1 cellular context compared by ENCODE assay signal in the genomic region with DNA sequence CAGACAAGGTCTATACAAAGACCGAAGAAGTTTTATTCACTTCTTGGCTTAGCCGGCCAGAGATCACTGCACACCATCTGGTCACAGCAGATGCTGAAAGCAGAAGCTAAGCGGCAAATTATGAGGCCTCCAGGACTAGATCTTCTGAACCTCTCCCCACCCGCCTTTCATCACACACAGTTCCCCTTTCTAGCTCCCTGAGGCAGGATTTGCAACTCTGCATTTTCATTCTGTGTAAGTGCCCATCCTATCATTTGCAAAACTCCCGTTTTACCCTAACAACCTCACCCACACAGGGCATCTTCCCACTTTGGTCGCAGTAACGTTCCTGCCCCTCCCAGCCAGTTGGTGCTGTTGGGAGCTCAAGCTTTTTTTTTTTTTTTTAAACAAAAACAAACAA.
TF ChIP-seq lines count a peak whose summit lies in the region.

No MANE protein-coding gene starts in this region.

TF ChIP-seq in K562, 482 proteins besides CTCF, POLR2A, EP300 and RAD21 (continued from another document and continues in another):
- TF ChIP-seq, protein P1, sequence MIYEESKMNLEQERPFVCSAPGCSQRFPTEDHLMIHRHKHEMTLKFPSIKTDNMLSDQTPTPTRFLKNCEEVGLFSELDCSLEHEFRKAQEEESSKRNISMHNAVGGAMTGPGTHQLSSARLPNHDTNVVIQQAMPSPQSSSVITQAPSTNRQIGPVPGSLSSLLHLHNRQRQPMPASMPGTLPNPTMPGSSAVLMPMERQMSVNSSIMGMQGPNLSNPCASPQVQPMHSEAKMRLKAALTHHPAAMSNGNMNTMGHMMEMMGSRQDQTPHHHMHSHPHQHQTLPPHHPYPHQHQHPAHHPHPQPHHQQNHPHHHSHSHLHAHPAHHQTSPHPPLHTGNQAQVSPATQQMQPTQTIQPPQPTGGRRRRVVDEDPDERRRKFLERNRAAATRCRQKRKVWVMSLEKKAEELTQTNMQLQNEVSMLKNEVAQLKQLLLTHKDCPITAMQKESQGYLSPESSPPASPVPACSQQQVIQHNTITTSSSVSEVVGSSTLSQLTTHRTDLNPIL (CRISPR knock-in tag; IDR thresholded peaks at IDR 0.05): no peak
- TF ChIP-seq NFXL1 (CRISPR knock-in tag; IDR thresholded peaks at IDR 0.05) (no peak), MYC (IDR thresholded peaks at IDR 0.05; ENCODE audit: low read depth, low read length) (no peak), MYC (CRISPR knock-in tag; IDR thresholded peaks at IDR 0.05; ENCODE audit: borderline replicate concordance, low read depth) (no peak), CREBBP (IDR thresholded peaks at IDR 0.05; ENCODE audit: low read depth, low read length) (no peak), RBM14 (IDR thresholded peaks at IDR 0.05; ENCODE audit: borderline replicate concordance, insufficient read depth, low read depth, low read length) (no peak), DMBX1 (CRISPR knock-in tag; IDR thresholded peaks at IDR 0.05; ENCODE audit: borderline replicate concordance) (no peak), C11orf30 (IDR thresholded peaks at IDR 0.05; ENCODE audit: low read depth) (peak; percentile 96), MIER1 (IDR thresholded peaks at IDR 0.05; ENCODE audit: low read depth) (no peak), KLF13 (tag; IDR thresholded peaks at IDR 0.05; ENCODE audit: borderline replicate concordance, low read depth) (no peak), HNRNPL (IDR thresholded peaks at IDR 0.05; ENCODE audit: low read depth, low read length) (no peak), RHOXF2B (CRISPR knock-in tag; conservative IDR thresholded peaks at IDR 0.05) (no peak), SETDB1 (IDR thresholded peaks at IDR 0.05; ENCODE audit: low read length) (no peak), TAF9B (IDR thresholded peaks at IDR 0.05; ENCODE audit: partially characterized antibody) (no peak), HLTF (IDR thresholded peaks at IDR 0.05) (no peak), ZNF57 (CRISPR knock-in tag; IDR thresholded peaks at IDR 0.05) (no peak), HOXB6 (CRISPR knock-in tag; IDR thresholded peaks at IDR 0.05; ENCODE audit: borderline replicate concordance) (no peak), SIN3B (IDR thresholded peaks at IDR 0.05; ENCODE audit: low read depth) (no peak), ZNF263 (CRISPR knock-in tag; IDR thresholded peaks at IDR 0.05; ENCODE audit: borderline replicate concordance) (no peak), HMGN3 (IDR thresholded peaks at IDR 0.05; ENCODE audit: borderline replicate concordance, extremely low read depth, insufficient read length, low read depth, low read length) (no peak), CEBPB (tag; IDR thresholded peaks at IDR 0.05) (peak; percentile 51; the same call in 1 of the 2 replicates), TGIF2 (CRISPR knock-in tag; IDR thresholded peaks at IDR 0.05) (no peak), SREBF2 (CRISPR knock-in tag; IDR thresholded peaks at IDR 0.05) (no peak), JUN (IDR thresholded peaks at IDR 0.05; ENCODE audit: borderline replicate concordance, low read depth, low read length) (no peak), JUN (CRISPR knock-in tag; IDR thresholded peaks at IDR 0.05; ENCODE audit: borderline replicate concordance) (no peak), MAFF (IDR thresholded peaks at IDR 0.05; ENCODE audit: low read length) (peak; percentile 71), MXI1 (IDR thresholded peaks at IDR 0.05; ENCODE audit: low read depth, low read length) (no peak), HCFC1 (IDR thresholded peaks at IDR 0.05; ENCODE audit: low read depth, low read length) (no peak), ELF4 (CRISPR knock-in tag; IDR thresholded peaks at IDR 0.05) (no peak), CBX5 (IDR thresholded peaks at IDR 0.05; ENCODE audit: borderline replicate concordance, low read depth) (no peak), PPARD (CRISPR knock-in tag; IDR thresholded peaks at IDR 0.05) (no peak), KAT7 (CRISPR knock-in tag; IDR thresholded peaks at IDR 0.05; ENCODE audit: borderline replicate concordance) (no peak), ZNF239 (CRISPR knock-in tag; IDR thresholded peaks at IDR 0.05) (no peak), GATAD2B (IDR thresholded peaks at IDR 0.05; ENCODE audit: borderline replicate concordance) (0 out of 2 replicates have a peak, but pooled peaks have one; percentile 25), POLR2AphosphoS5 (IDR thresholded peaks at IDR 0.05; ENCODE audit: control insufficient read depth, insufficient read depth, low read depth, low read length) (peak; percentile 56; the same call in 1 of the 2 replicates), EP400 (IDR thresholded peaks at IDR 0.05) (peak; percentile 37; the same call in 1 of the 2 replicates), FOXJ2 (tag; IDR thresholded peaks at IDR 0.05) (no peak), CC2D1A (IDR thresholded peaks at IDR 0.05) (peak; percentile 54; the same call in 1 of the 2 replicates), ZNF41 (CRISPR knock-in tag; conservative IDR thresholded peaks at IDR 0.05) (no peak), SRSF1 (IDR thresholded peaks at IDR 0.05; ENCODE audit: low read depth, low read length) (no peak), ZNF175 (CRISPR knock-in tag; IDR thresholded peaks at IDR 0.05; ENCODE audit: low read depth) (no peak), OTX1 (CRISPR knock-in tag; IDR thresholded peaks at IDR 0.05) (no peak), NBN (IDR thresholded peaks at IDR 0.05; ENCODE audit: low read depth) (peak; percentile 63; the same call in 1 of the 2 replicates), ZKSCAN1 (IDR thresholded peaks at IDR 0.05; ENCODE audit: low read depth, low read length) (no peak), TAL1 (IDR thresholded peaks at IDR 0.05) (peak; percentile 65), PHB2 (IDR thresholded peaks at IDR 0.05; ENCODE audit: low read depth) (no peak), TEAD1 (CRISPR knock-in tag; IDR thresholded peaks at IDR 0.05) (no peak)
- TF ChIP-seq, protein P2, sequence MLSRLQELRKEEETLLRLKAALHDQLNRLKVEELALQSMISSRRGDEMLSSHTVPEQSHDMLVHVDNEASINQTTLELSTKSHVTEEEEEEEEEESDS (CRISPR knock-in tag; IDR thresholded peaks at IDR 0.05): no peak
- TF ChIP-seq, protein P3, sequence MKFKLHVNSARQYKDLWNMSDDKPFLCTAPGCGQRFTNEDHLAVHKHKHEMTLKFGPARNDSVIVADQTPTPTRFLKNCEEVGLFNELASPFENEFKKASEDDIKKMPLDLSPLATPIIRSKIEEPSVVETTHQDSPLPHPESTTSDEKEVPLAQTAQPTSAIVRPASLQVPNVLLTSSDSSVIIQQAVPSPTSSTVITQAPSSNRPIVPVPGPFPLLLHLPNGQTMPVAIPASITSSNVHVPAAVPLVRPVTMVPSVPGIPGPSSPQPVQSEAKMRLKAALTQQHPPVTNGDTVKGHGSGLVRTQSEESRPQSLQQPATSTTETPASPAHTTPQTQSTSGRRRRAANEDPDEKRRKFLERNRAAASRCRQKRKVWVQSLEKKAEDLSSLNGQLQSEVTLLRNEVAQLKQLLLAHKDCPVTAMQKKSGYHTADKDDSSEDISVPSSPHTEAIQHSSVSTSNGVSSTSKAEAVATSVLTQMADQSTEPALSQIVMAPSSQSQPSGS (CRISPR knock-in tag; IDR thresholded peaks at IDR 0.05): no peak
- TF ChIP-seq, protein P4, sequence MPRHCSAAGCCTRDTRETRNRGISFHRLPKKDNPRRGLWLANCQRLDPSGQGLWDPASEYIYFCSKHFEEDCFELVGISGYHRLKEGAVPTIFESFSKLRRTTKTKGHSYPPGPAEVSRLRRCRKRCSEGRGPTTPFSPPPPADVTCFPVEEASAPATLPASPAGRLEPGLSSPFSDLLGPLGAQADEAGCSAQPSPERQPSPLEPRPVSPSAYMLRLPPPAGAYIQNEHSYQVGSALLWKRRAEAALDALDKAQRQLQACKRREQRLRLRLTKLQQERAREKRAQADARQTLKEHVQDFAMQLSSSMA (CRISPR knock-in tag; IDR thresholded peaks at IDR 0.05): no peak
- TF ChIP-seq, protein P5, sequence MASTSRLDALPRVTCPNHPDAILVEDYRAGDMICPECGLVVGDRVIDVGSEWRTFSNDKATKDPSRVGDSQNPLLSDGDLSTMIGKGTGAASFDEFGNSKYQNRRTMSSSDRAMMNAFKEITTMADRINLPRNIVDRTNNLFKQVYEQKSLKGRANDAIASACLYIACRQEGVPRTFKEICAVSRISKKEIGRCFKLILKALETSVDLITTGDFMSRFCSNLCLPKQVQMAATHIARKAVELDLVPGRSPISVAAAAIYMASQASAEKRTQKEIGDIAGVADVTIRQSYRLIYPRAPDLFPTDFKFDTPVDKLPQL (IDR thresholded peaks at IDR 0.05; ENCODE audit: extremely low read depth, insufficient read length): no peak
- TF ChIP-seq, protein P6, sequence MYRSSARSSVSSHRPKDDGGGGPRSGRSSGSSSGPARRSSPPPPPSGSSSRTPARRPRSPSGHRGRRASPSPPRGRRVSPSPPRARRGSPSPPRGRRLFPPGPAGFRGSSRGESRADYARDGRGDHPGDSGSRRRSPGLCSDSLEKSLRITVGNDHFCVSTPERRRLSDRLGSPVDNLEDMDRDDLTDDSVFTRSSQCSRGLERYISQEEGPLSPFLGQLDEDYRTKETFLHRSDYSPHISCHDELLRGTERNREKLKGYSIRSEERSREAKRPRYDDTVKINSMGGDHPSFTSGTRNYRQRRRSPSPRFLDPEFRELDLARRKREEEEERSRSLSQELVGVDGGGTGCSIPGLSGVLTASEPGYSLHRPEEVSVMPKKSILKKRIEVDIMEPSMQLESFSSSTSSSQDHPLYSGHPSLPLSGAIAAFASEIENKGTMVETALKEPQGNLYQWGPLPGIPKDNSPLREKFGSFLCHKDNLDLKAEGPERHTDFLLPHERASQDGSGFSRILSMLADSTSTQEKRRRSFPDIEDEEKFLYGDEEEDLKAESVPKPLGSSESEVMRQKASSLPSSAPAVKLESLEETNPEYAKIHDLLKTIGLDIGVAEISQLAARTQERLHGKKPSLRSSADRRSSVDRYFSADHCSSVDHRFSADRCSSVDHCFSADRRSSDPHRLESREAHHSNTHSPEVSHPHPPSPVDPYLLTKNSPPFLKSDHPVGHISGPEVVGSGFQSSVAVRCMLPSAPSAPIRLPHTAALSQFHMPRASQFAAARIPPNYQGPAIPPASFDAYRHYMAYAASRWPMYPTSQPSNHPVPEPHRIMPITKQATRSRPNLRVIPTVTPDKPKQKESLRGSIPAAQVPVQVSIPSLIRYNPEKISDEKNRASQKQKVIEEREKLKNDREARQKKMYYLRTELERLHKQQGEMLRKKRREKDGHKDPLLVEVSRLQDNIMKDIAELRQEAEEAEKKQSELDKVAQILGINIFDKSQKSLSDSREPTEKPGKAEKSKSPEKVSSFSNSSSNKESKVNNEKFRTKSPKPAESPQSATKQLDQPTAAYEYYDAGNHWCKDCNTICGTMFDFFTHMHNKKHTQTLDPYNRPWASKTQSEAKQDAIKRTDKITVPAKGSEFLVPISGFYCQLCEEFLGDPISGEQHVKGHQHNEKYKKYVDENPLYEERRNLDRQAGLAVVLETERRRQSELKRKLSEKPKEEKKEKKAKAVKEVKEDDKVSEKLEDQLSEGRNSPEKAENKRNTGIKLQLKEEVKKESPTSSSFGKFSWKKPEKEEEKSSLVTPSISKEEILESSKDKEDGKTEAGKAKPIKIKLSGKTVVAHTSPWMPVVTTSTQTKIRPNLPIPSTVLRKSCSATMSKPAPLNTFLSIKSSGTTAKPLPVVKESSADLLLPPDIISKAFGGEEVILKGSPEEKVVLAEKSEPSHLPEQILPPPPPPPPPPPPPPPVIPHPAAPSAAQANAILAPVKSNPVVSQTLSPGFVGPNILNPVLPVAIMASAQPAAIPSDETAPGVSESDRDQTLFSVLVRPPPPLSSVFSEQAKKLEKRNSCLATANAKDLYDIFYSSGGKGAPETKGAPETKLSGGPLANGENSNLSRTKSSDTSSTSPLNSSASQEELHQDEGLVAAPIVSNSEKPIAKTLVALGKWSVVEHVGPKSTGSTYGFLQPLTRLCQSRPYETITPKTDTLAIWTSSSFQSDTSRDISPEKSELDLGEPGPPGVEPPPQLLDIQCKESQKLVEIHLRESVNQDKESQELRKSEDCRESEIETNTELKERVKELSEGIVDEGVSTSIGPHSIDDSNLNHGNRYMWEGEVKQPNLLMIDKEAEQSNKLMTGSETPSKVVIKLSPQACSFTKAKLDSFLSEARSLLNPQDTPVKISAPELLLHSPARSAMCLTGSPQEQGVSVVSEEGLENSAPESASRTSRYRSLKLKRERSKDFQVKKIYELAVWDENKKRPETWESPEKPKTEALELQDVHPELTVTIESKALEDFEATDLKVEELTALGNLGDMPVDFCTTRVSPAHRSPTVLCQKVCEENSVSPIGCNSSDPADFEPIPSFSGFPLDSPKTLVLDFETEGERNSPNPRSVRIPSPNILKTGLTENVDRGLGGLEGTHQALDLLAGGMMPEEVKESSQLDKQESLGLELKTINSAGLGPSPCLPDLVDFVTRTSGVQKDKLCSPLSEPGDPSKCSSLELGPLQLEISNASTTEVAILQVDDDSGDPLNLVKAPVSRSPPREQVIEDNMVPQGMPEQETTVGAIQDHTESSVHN (IDR thresholded peaks at IDR 0.05; ENCODE audit: borderline replicate concordance in 1 of 2, low read depth in 1 of 2): no peak
- TF ChIP-seq, protein P7, sequence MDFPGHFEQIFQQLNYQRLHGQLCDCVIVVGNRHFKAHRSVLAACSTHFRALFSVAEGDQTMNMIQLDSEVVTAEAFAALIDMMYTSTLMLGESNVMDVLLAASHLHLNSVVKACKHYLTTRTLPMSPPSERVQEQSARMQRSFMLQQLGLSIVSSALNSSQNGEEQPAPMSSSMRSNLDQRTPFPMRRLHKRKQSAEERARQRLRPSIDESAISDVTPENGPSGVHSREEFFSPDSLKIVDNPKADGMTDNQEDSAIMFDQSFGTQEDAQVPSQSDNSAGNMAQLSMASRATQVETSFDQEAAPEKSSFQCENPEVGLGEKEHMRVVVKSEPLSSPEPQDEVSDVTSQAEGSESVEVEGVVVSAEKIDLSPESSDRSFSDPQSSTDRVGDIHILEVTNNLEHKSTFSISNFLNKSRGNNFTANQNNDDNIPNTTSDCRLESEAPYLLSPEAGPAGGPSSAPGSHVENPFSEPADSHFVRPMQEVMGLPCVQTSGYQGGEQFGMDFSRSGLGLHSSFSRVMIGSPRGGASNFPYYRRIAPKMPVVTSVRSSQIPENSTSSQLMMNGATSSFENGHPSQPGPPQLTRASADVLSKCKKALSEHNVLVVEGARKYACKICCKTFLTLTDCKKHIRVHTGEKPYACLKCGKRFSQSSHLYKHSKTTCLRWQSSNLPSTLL (IDR thresholded peaks at IDR 0.05): no peak
- TF ChIP-seq, protein P8, sequence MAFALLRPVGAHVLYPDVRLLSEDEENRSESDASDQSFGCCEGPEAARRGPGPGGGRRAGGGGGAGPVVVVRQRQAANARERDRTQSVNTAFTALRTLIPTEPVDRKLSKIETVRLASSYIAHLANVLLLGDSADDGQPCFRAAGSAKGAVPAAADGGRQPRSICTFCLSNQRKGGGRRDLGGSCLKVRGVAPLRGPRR (CRISPR knock-in tag; IDR thresholded peaks at IDR 0.05): no peak
- TF ChIP-seq, protein P9, sequence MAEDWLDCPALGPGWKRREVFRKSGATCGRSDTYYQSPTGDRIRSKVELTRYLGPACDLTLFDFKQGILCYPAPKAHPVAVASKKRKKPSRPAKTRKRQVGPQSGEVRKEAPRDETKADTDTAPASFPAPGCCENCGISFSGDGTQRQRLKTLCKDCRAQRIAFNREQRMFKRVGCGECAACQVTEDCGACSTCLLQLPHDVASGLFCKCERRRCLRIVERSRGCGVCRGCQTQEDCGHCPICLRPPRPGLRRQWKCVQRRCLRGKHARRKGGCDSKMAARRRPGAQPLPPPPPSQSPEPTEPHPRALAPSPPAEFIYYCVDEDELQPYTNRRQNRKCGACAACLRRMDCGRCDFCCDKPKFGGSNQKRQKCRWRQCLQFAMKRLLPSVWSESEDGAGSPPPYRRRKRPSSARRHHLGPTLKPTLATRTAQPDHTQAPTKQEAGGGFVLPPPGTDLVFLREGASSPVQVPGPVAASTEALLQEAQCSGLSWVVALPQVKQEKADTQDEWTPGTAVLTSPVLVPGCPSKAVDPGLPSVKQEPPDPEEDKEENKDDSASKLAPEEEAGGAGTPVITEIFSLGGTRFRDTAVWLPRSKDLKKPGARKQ (CRISPR knock-in tag; IDR thresholded peaks at IDR 0.05): no peak
